In the genomic region with DNA sequence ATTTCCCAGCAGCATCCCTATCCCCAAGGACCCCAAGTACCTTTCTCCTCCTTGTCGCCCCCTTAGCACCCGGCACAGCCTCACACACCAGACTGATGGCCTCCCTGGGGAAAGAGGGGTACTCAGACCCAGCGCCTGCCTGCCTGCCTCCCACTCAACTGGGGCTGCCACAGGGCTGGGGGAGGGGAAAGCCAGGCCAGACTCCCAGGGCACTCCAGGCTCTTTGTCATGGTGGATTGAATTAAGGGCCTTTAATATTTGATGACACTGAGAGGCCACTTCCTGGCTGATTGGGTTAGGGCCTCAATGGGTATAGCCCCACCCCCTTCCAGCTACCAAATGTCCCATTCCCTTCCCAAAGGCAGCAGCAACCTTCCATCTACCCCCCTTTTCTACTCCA, we compare ENCODE assay signal across 7 cellular contexts. TPM values are rescaled to one million over a fixed set of nuclear protein-coding genes. Genes with fewer than 3 reads are reported as not detected.
DNase-seq lines count a peak whose midpoint lies in the region; ATAC-seq and TF ChIP-seq lines count a peak whose summit lies in the region.

No MANE protein-coding gene starts in this region.

- H3K27ac Mint-ChIP-seq in activated CD4-positive, alpha-beta memory T cell treated with anti-CD3 and anti-CD28 coated beads for 36 hours: peak overlapping the region; percentile 28

- POLR2A ChIA-PET in activated CD4-positive, alpha-beta memory T cell treated with anti-CD3 and anti-CD28 coated beads for 36 hours (lab: Charles Lee): no interaction called here

- peaks cover 48% of the 10 kb centered on the region for H3K36me3 ChIP-seq in HUES48 (ENCODE audit: control insufficient read depth, insufficient read depth, low read length)
- no peaks in the 10 kb centered on the region for H3K36me3 ChIP-seq in hepatocyte (replicated peaks; ENCODE audit: insufficient read depth, low read depth)
- H3K36me3 ChIP-seq in spleen: peaks cover 3 to 70% (median 50%) of the 10 kb centered on the region in 6 donors
- peaks cover 19% of the 10 kb centered on the region for H3K36me3 ChIP-seq in colonic mucosa

- H3K4me1 Mint-ChIP-seq in activated CD4-positive, alpha-beta memory T cell treated with anti-CD3 and anti-CD28 coated beads for 36 hours (ENCODE audit: low read depth): peaks cover 34% of the 10 kb centered on the region

- H4K20me1 ChIP-seq in hepatocyte (ENCODE audit: insufficient read depth, poor library complexity, severe bottlenecking): no peaks in the 10 kb centered on the region

- H3K9ac ChIP-seq in HUES48 (ENCODE audit: low read depth, low read length): 0 out of 2 replicates have a peak overlapping the region, but pooled peaks have one; percentile 23
- no peak overlapping the region for H3K9ac ChIP-seq in colonic mucosa (ENCODE audit: low read depth in 2 of 2, low read length in 2 of 2)

- no peak overlapping the region for H3K4me3 Mint-ChIP-seq in activated CD4-positive, alpha-beta memory T cell treated with anti-CD3 and anti-CD28 coated beads for 36 hours

- H3K4me1 ChIP-seq in HUES48 (ENCODE audit: control insufficient read depth, insufficient read depth, low read length) (peaks cover 23% of the 10 kb centered on the region), hepatocyte (ENCODE audit: insufficient read depth) (peaks cover 21% of the 10 kb centered on the region), spleen (peaks cover 32 to 100% (median 79%) of the 10 kb centered on the region in 6 donors), colonic mucosa (peaks cover 21% of the 10 kb centered on the region)

- no peak for TF ChIP-seq POLR2A in spleen (IDR thresholded peaks at IDR 0.05)

- no peak overlapping the region for H2AFZ ChIP-seq in hepatocyte

- TF ChIP-seq CTCF in hepatocyte (IDR thresholded peaks at IDR 0.05; ENCODE audit: poor library complexity): no peak
- TF ChIP-seq CTCF in spleen (IDR thresholded peaks at IDR 0.05 in 8 of 11, conservative IDR thresholded peaks at IDR 0.05 in 3 of 11): no peak
- no peak for TF ChIP-seq CTCF in colonic mucosa (IDR thresholded peaks at IDR 0.05)

- H3K27me3 Mint-ChIP-seq in activated CD4-positive, alpha-beta memory T cell treated with anti-CD3 and anti-CD28 coated beads for 36 hours: no peaks in the 10 kb centered on the region

- H3K4me2 ChIP-seq in hepatocyte: peak overlapping the region; percentile 75

- H3K27ac ChIP-seq in HUES48 (ENCODE audit: low read depth, low read length) (no peak overlapping the region), hepatocyte (no peak overlapping the region), spleen (peak overlapping the region in 7 of 8 donors; percentile 92 to 100 (median 99)), colonic mucosa (no peak overlapping the region)

- no peaks in the 10 kb centered on the region for H3K9me3 ChIP-seq in HUES48 (ENCODE audit: control insufficient read depth, insufficient read depth, low read length)
- H3K9me3 ChIP-seq in hepatocyte (ENCODE audit: low read depth): no peaks in the 10 kb centered on the region
- no peaks in the 10 kb centered on the region for H3K9me3 ChIP-seq in spleen
- no peaks in the 10 kb centered on the region for H3K9me3 ChIP-seq in colonic mucosa

- no peak for DNase-seq in activated CD4-positive, alpha-beta memory T cell treated with anti-CD3 and anti-CD28 coated beads for 36 hours
- no peak for DNase-seq in hepatocyte (ENCODE audit: low spot score)
- DNase-seq in spleen: no peak
- no peak for DNase-seq in COR-L47 (lab: John Stamatoyannopoulos, UW)
- DNase-seq in colonic mucosa: no peak

- H3K4me3 ChIP-seq in HUES48 (ENCODE audit: low read depth, low read length): peak overlapping the region; percentile 74
- no peak overlapping the region for H3K4me3 ChIP-seq in hepatocyte
- H3K4me3 ChIP-seq in spleen: peak overlapping the region in 1 of 8 donors; percentile 81
- no peak overlapping the region for H3K4me3 ChIP-seq in colonic mucosa

- WGBS in hepatocyte (ENCODE audit: low lambda C conversion rate, missing lambda C conversion rate): 94% methylated on average over 3 of the region's 3 CpGs
- 78 to 93% (median 92%) methylated on average over 3 of the region's 3 CpGs for WGBS in spleen, 5 donors

- peaks cover 70% of the 10 kb centered on the region for H3K79me2 ChIP-seq in hepatocyte

- intact Hi-C loops in activated CD4-positive, alpha-beta memory T cell treated with anti-CD3 and anti-CD28 coated beads for 36 hours (cut with micrococcal nuclease): no loop called here
- intact Hi-C loops in spleen (cut with DNase I; ENCODE audit: low total_unique reads): no loop called here
- intact Hi-C loops in colonic mucosa (cut with DNase I): no loop called here

- H3K9me2 ChIP-seq in hepatocyte (replicated peaks; ENCODE audit: insufficient read depth): no peaks in the 10 kb centered on the region

- ATAC-seq in GM18502 (IDR thresholded peaks at IDR 0.05; ENCODE audit: poor library complexity, unreplicated experiment): no peak

- H3K36me3 Mint-ChIP-seq in activated CD4-positive, alpha-beta memory T cell treated with anti-CD3 and anti-CD28 coated beads for 36 hours: peaks cover 12% of the 10 kb centered on the region

- H3K27me3 ChIP-seq in HUES48 (ENCODE audit: control insufficient read depth, insufficient read depth, low read length) (no peaks in the 10 kb centered on the region), hepatocyte (no peaks in the 10 kb centered on the region), spleen (replicated peaks in 1 of 7) (no peaks in the 10 kb centered on the region), colonic mucosa (no peaks in the 10 kb centered on the region)

- H3K9me3 Mint-ChIP-seq in activated CD4-positive, alpha-beta memory T cell treated with anti-CD3 and anti-CD28 coated beads for 36 hours: no peaks in the 10 kb centered on the region

- CTCF ChIA-PET in activated CD4-positive, alpha-beta memory T cell treated with anti-CD3 and anti-CD28 coated beads for 36 hours (lab: Charles Lee): interaction anchor here (12.9 kb wide), 1 partner anchor 29 kb away, joined by 80 read pairs; no protein-coding TSS in a partner anchor

RNA-seq across cellular contexts. Expression of gene SHC1, which starts 1.8 kb away (rescaled TPM):
- total RNA-seq in activated CD4-positive, alpha-beta memory T cell treated with anti-CD3 and anti-CD28 coated beads for 36 hours: 10 to 100 TPM; 43.4 to 46.5 TPM
- total RNA-seq in hepatocyte (81.8 and 95.6 TPM in 2 replicates), spleen (100 to 1,000 TPM in 4 of 7 donors, 10 to 100 TPM in 3; 63.4 to 133 (median 108) TPM), colonic mucosa (100 to 1,000 TPM in 1 of 2 donors, 10 to 100 TPM in 1; 98.3 to 104 TPM)
- polyA plus RNA-seq in hepatocyte (107 and 120 TPM in 2 replicates), spleen (10 to 100 TPM; 36.8 to 49.8 (median 48.6) TPM)

RNA-seq across cellular contexts. Expression of gene CKS1B, which starts 5.8 kb away (rescaled TPM):
- 100 to 1,000 TPM; 197 to 205 TPM for total RNA-seq in activated CD4-positive, alpha-beta memory T cell treated with anti-CD3 and anti-CD28 coated beads for 36 hours
- 40.4 and 41.5 TPM in 2 replicates for total RNA-seq in hepatocyte
- 91.3 and 102 TPM in 2 replicates for polyA plus RNA-seq in hepatocyte
- 10 to 100 TPM; 15.7 to 42.5 (median 27.2) TPM for total RNA-seq in spleen
- 10 to 100 TPM; 17.0 to 51.5 (median 43.2) TPM for polyA plus RNA-seq in spleen
- total RNA-seq in colonic mucosa: 10 to 100 TPM; 49.5 to 76.5 TPM

RNA-seq across cellular contexts. Expression of gene PYGO2, which starts 7.1 kb away (rescaled TPM):
- total RNA-seq in activated CD4-positive, alpha-beta memory T cell treated with anti-CD3 and anti-CD28 coated beads for 36 hours: 10 to 100 TPM; 31.5 to 32.4 TPM
- 20.2 and 21.8 TPM in 2 replicates for total RNA-seq in hepatocyte
- polyA plus RNA-seq in hepatocyte: 22.3 and 28.3 TPM in 2 replicates
- total RNA-seq in spleen: 10 to 100 TPM; 28.4 to 36.6 (median 35.5) TPM
- 10 to 100 TPM; 19.8 to 35.7 (median 19.9) TPM for polyA plus RNA-seq in spleen
- total RNA-seq in colonic mucosa: 10 to 100 TPM; 25.8 to 33.8 TPM

RNA-seq across cellular contexts. Expression of gene PBXIP1, which starts 12.8 kb away (rescaled TPM):
- total RNA-seq in activated CD4-positive, alpha-beta memory T cell treated with anti-CD3 and anti-CD28 coated beads for 36 hours: 10 to 100 TPM; 55.9 to 57.3 TPM
- total RNA-seq in hepatocyte (52.4 and 53.0 TPM in 2 replicates), spleen (100 to 1,000 TPM in 3 of 7 donors, 10 to 100 TPM in 4; 70.2 to 125 (median 95.0) TPM), colonic mucosa (10 to 100 TPM; 22.0 to 51.4 TPM)
- polyA plus RNA-seq in hepatocyte (61.0 and 65.5 TPM in 2 replicates), spleen (10 to 100 TPM; 55.5 to 75.7 (median 62.2) TPM)

RNA-seq across cellular contexts. Expression of gene FLAD1, which starts 14.4 kb away (rescaled TPM):
- 10 to 100 TPM; 45.4 to 49.4 TPM for total RNA-seq in activated CD4-positive, alpha-beta memory T cell treated with anti-CD3 and anti-CD28 coated beads for 36 hours
- 25.6 and 27.7 TPM in 2 replicates for total RNA-seq in hepatocyte
- polyA plus RNA-seq in hepatocyte: 42.8 and 45.1 TPM in 2 replicates
- 10 to 100 TPM; 27.1 to 35.8 (median 30.3) TPM for total RNA-seq in spleen
- 10 to 100 TPM; 31.9 to 43.4 (median 40.1) TPM for polyA plus RNA-seq in spleen
- total RNA-seq in colonic mucosa: 10 to 100 TPM; 28.2 to 46.1 TPM

Comparison
In these comparisons a context has a peak if more than half of its experiments do, and no peak if none do; other contexts are left out.
1. H3K27ac ChIP-seq: peak in spleen (7 of 8); none in HUES48 (single experiment), hepatocyte (single experiment) and colonic mucosa (single experiment).